Comparison of ENCODE assay signal across 1 cellular context in genomic region chr20:62336329-62336728, GRCh38.
TF ChIP-seq lines count a peak whose summit lies in the region.

No MANE protein-coding gene starts in this region.

TF ChIP-seq in SK-N-SH, 30 proteins besides CTCF, POLR2A, EP300 and RAD21 (continued from another document):
- TF ChIP-seq, protein P1, sequence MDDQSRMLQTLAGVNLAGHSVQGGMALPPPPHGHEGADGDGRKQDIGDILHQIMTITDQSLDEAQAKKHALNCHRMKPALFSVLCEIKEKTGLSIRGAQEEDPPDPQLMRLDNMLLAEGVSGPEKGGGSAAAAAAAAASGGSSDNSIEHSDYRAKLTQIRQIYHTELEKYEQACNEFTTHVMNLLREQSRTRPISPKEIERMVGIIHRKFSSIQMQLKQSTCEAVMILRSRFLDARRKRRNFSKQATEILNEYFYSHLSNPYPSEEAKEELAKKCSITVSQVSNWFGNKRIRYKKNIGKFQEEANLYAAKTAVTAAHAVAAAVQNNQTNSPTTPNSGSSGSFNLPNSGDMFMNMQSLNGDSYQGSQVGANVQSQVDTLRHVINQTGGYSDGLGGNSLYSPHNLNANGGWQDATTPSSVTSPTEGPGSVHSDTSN (IDR thresholded peaks at IDR 0.05) = no peak
